ENCODE assay signal across 27 cellular contexts in genomic region chr12:10709808-10710207, GRCh38.
"Had no signal": no experiment of that assay in that cellular context is flagged by ENCODE, and none has a peak within 500 bp of the region (broad histone marks: within the 10 kb centered on the region; RNA-seq: fewer than 3 reads in every experiment).

No MANE protein-coding gene starts in this region.

- DNase-seq: activated CD4-positive, alpha-beta T cell treated with anti-CD3 and anti-CD28 coated beads for 48 hours; activated CD4-positive, alpha-beta T cell treated with anti-CD3 and anti-CD28 coated beads, Interleukin-2, amount 50 U/mL, for 48 hours; activated CD8-positive, alpha-beta memory T cell treated with anti-CD3 and anti-CD28 coated beads, Interleukin-2, amount 50 U/mL, for 4 hours; activated gamma-delta T cell; activated naive CD4-positive, alpha-beta T cell treated with anti-CD3 and anti-CD28 coated beads, Interleukin-2, amount 10 ng/mL, durations not matched to agents 7 days and 5 days; activated T-cell treated with anti-CD3 and anti-CD28 coated beads, Interleukin-2, amount 50 U/mL, for 24 hours; amygdala; dermis blood vessel endothelial cell; effector CD4-positive, alpha-beta T cell; esophagus squamous epithelium; foreskin melanocyte; islet precursor cell; sigmoid colon; stimulated activated CD4-positive, alpha-beta T cell treated with anti-CD3 and anti-CD28 coated beads, Interleukin-15, amount 100 ng/mL, for 24 hours; stimulated activated CD4-positive, alpha-beta T cell treated with anti-CD3 and anti-CD28 coated beads, Interleukin-2, amount 100 ng/mL, for 24 hours; stimulated activated naive B cell treated with anti-CD40 and anti-IgM and Interleukin-4, amounts not matched to agents 10 μg/mL and 1 μg/mL and 100 μg/mL, for 72 hours; stomach; T-helper 9 cell; thyroid gland had no signal

- H3K27ac Mint-ChIP-seq: activated naive CD4-positive, alpha-beta T cell treated with anti-CD3 and anti-CD28 coated beads, Interleukin-2, amount 10 ng/mL, durations not matched to agents 7 days and 5 days; activated T-cell treated with anti-CD3 and anti-CD28 coated beads, Interleukin-2, amount 50 U/mL, for 24 hours; mesothelial cell of epicardium; natural killer cell treated with Interleukin-12 subunit alpha and Interleukin-12 subunit beta and Interleukin-15 and Interleukin-18, amount 100 ng/mL, for 72 hours; stimulated activated naive B cell treated with anti-CD40 and anti-IgM and Interleukin-4, amounts not matched to agents 10 μg/mL and 1 μg/mL and 100 μg/mL, for 72 hours had no signal

- H3K4me1 ChIP-seq: upper lobe of left lung had no signal

- H3K4me3 Mint-ChIP-seq: activated naive CD4-positive, alpha-beta T cell treated with anti-CD3 and anti-CD28 coated beads, Interleukin-2, amount 10 ng/mL, durations not matched to agents 7 days and 5 days; activated T-cell treated with anti-CD3 and anti-CD28 coated beads, Interleukin-2, amount 50 U/mL, for 24 hours; mesothelial cell of epicardium; natural killer cell treated with Interleukin-12 subunit alpha and Interleukin-12 subunit beta and Interleukin-15 and Interleukin-18, amount 100 ng/mL, for 72 hours; stimulated activated naive B cell treated with anti-CD40 and anti-IgM and Interleukin-4, amounts not matched to agents 10 μg/mL and 1 μg/mL and 100 μg/mL, for 72 hours had no signal

- ATAC-seq: activated CD4-positive, CD25-positive, alpha-beta regulatory T cell treated with anti-CD3 and anti-CD28 coated beads, Interleukin-2, amount 50 U/mL, for 24 hours; natural killer cell treated with Interleukin-12 subunit alpha and Interleukin-12 subunit beta and Interleukin-15 and Interleukin-18, amount 100 ng/mL, for 72 hours; stimulated activated naive B cell treated with anti-CD40 and anti-IgM and Interleukin-4, amounts not matched to agents 10 μg/mL and 1 μg/mL and 100 μg/mL, for 72 hours had no signal

- H3K27ac ChIP-seq: epithelial cell of prostate, esophagus squamous epithelium, hepatocyte, sigmoid colon, stomach, thyroid gland, upper lobe of left lung, VCaP had no signal

- H3K9me3 ChIP-seq: esophagus squamous epithelium, sigmoid colon, stomach, thyroid gland, upper lobe of left lung had no signal

- H3K27me3 ChIP-seq: esophagus squamous epithelium, hepatocyte, sigmoid colon, stomach, thyroid gland, upper lobe of left lung had no signal

- H3K27me3 Mint-ChIP-seq: activated naive CD4-positive, alpha-beta T cell treated with anti-CD3 and anti-CD28 coated beads, Interleukin-2, amount 10 ng/mL, durations not matched to agents 7 days and 5 days; stimulated activated naive B cell treated with anti-CD40 and anti-IgM and Interleukin-4, amounts not matched to agents 10 μg/mL and 1 μg/mL and 100 μg/mL, for 72 hours had no signal

- H3K9me3 Mint-ChIP-seq: activated naive CD4-positive, alpha-beta T cell treated with anti-CD3 and anti-CD28 coated beads, Interleukin-2, amount 10 ng/mL, durations not matched to agents 7 days and 5 days; activated T-cell treated with anti-CD3 and anti-CD28 coated beads, Interleukin-2, amount 50 U/mL, for 24 hours; mesothelial cell of epicardium; natural killer cell treated with Interleukin-12 subunit alpha and Interleukin-12 subunit beta and Interleukin-15 and Interleukin-18, amount 100 ng/mL, for 72 hours; stimulated activated naive B cell treated with anti-CD40 and anti-IgM and Interleukin-4, amounts not matched to agents 10 μg/mL and 1 μg/mL and 100 μg/mL, for 72 hours had no signal

- H3K4me1 Mint-ChIP-seq: activated naive CD4-positive, alpha-beta T cell treated with anti-CD3 and anti-CD28 coated beads, Interleukin-2, amount 10 ng/mL, durations not matched to agents 7 days and 5 days; mesothelial cell of epicardium had no signal

- H3K4me3 ChIP-seq: esophagus squamous epithelium, hepatocyte, sigmoid colon, smooth muscle cell, stomach, thyroid gland, upper lobe of left lung had no signal
